In genomic region chr10:103818110-103818509, GRCh38 we compare ENCODE assay signal across 17 cellular contexts. TPM values are rescaled to one million over a fixed set of nuclear protein-coding genes. Genes with fewer than 3 reads are reported as not detected.
DNase-seq lines count a peak whose midpoint lies in the region; ATAC-seq, FAIRE-seq and TF ChIP-seq lines count a peak whose summit lies in the region.
"Had no signal": no experiment of that assay in that cellular context is flagged by ENCODE, and none has a peak within 500 bp of the region (broad histone marks: within the 10 kb centered on the region; RNA-seq: fewer than 3 reads in every experiment).

No MANE protein-coding gene starts in this region.

- CTCF ChIA-PET in A549 (lab: Yijun Ruan, JAX) (interaction anchor here (1.6 to 2.1 kb wide), 3 partner anchors 10 to 106 kb away, joined by 3 to 8 read pairs (median 4); partner anchors contain the start of gene SH3PXD2A), HEK293 (lab: Yijun Ruan, JAX) (no interaction called here)

- H3K36me3 Mint-ChIP-seq in neural progenitor cell: peaks cover 1% of the 10 kb centered on the region

- ATAC-seq in A549 (peak in 1 of 2 experiments; percentile 11; a peak in 1 of 6 replicates), GM19023 (IDR thresholded peaks at IDR 0.05; ENCODE audit: unreplicated experiment) (no peak), HG02623 (IDR thresholded peaks at IDR 0.05; ENCODE audit: unreplicated experiment) (no peak), HG02970 (IDR thresholded peaks at IDR 0.05; ENCODE audit: low FRiP score, unreplicated experiment) (no peak)

- TF ChIP-seq EP300 in A549 (IDR thresholded peaks at IDR 0.05): no peak

- no peaks in the 10 kb centered on the region for H3K9me3 ChIP-seq in A549
- no peaks in the 10 kb centered on the region for H3K9me3 ChIP-seq in HEK293 (ENCODE audit: control insufficient read depth, insufficient read depth, low read depth, low read length)
- H3K9me3 ChIP-seq in neural progenitor cell (ENCODE audit: low read depth): no peaks in the 10 kb centered on the region
- H3K9me3 ChIP-seq: SK-N-SH had no signal

- H3K9ac ChIP-seq in neural progenitor cell: no peak overlapping the region
- H3K9ac ChIP-seq: SK-N-SH had no signal

- H3K27me3 ChIP-seq in neural progenitor cell: no peaks in the 10 kb centered on the region

- H3K4me1 ChIP-seq in A549 (peaks cover 50% of the 10 kb centered on the region), HEK293 (ENCODE audit: control insufficient read depth, insufficient read depth, low read length) (peaks cover 4% of the 10 kb centered on the region; the same call in 1 of the 2 replicates), neural progenitor cell (peaks cover 36% of the 10 kb centered on the region)

- peak overlapping the region; percentile 31; the same call in 2 of the 3 replicates for H3K4me2 ChIP-seq in A549
- H3K4me2 ChIP-seq in neural progenitor cell: peak overlapping the region; percentile 47
- H3K4me2 ChIP-seq: SK-N-SH had no signal

- POLR2A ChIA-PET in A549 (lab: Yijun Ruan, JAX) (no interaction called here), HEK293 (lab: Yijun Ruan, JAX) (no interaction called here)

- H3K27ac ChIP-seq in A549 (peak overlapping the region; percentile 12 to 66; a peak in 4 of 6 replicates), HEK293 (ENCODE audit: extremely low read depth, low read depth, low read length) (no peak overlapping the region), epithelial cell of prostate (peak overlapping the region; percentile 5), neural progenitor cell (no peak overlapping the region)

- DNase-seq in A549 (ENCODE audit: low read depth in 1 of 2, low spot score in 1 of 2) (no peak), epithelial cell of prostate (ENCODE audit: low read depth, low spot score) (no peak), neural progenitor cell (ENCODE audit: low spot score) (no peak), activated T-cell treated with anti-CD3 and anti-CD28 coated beads for 4 hours (no peak)
- DNase-seq: Calu3; CD4-positive, alpha-beta T cell; NCI-H2029; NCI-H2171; NCI-H510A; NCI-H82; SK-N-SH had no signal

- H3K4me1 Mint-ChIP-seq in neural progenitor cell: peaks cover 60% of the 10 kb centered on the region
- H3K4me1 Mint-ChIP-seq: B cell had no signal

- H3K79me2 ChIP-seq in neural progenitor cell (ENCODE audit: low read depth): no peaks in the 10 kb centered on the region

- H3K4me3 ChIP-seq in A549 (no peak overlapping the region), HEK293 (ENCODE audit: low read depth, low read length) (no peak overlapping the region), neural progenitor cell (no peak overlapping the region)

- no peak overlapping the region for H2AFZ ChIP-seq in neural progenitor cell (replicated peaks)

- H3K36me3 ChIP-seq in HEK293 (ENCODE audit: control insufficient read depth in 2 of 2, insufficient read depth in 1 of 2, low read length in 2 of 2) (no peaks in the 10 kb centered on the region), neural progenitor cell (no peaks in the 10 kb centered on the region)

- H4K20me1 ChIP-seq in neural progenitor cell (ENCODE audit: low read depth): no peaks in the 10 kb centered on the region

- H3F3A ChIP-seq in neural progenitor cell (ENCODE audit: low read depth): peaks cover 4% of the 10 kb centered on the region

- no peak overlapping the region for H3K4me3 Mint-ChIP-seq in neural progenitor cell
- H3K4me3 Mint-ChIP-seq: B cell; CD4-positive, alpha-beta T cell had no signal

- H3K27me3 Mint-ChIP-seq in neural progenitor cell (ENCODE audit: insufficient read depth, low read depth): peaks cover 11% of the 10 kb centered on the region

- no peak for FAIRE-seq in A549 (lab: Jason Lieb, UNC)
- FAIRE-seq: H54 had no signal

- H3K27ac Mint-ChIP-seq in neural progenitor cell: peak overlapping the region; percentile 51
- H3K27ac Mint-ChIP-seq: B cell; CD4-positive, alpha-beta T cell had no signal

- no peak for TF ChIP-seq POLR2A in A549 (IDR thresholded peaks at IDR 0.05; ENCODE audit: low read length)

- TF ChIP-seq RAD21 in A549 (conservative IDR thresholded peaks at IDR 0.05 in 1 of 2, IDR thresholded peaks at IDR 0.05 in 1 of 2): no peak

- WGBS in A549 (ENCODE audit: missing lambda C conversion rate): 73% methylated on average over 3 of the region's 3 CpGs

- TF ChIP-seq CTCF in A549 (IDR thresholded peaks at IDR 0.05) (no peak), HEK293 (tag by site-specific recombination; IDR thresholded peaks at IDR 0.05) (no peak), neural progenitor cell (IDR thresholded peaks at IDR 0.05) (no peak)

- H3K9me3 Mint-ChIP-seq in neural progenitor cell: no peaks in the 10 kb centered on the region
- H3K9me3 Mint-ChIP-seq: CD4-positive, alpha-beta T cell had no signal

TF ChIP-seq in A549, 52 proteins besides CTCF, POLR2A, EP300 and RAD21:
- no peak for TF ChIP-seq BHLHE40 (IDR thresholded peaks at IDR 0.05; ENCODE audit: low read depth, low read length)
- no peak for TF ChIP-seq SREBF2 (IDR thresholded peaks at IDR 0.05)
- TF ChIP-seq HOXB13 (CRISPR knock-in tag; IDR thresholded peaks at IDR 0.05; ENCODE audit: low read depth): no peak
- no peak for TF ChIP-seq MAZ (IDR thresholded peaks at IDR 0.05; ENCODE audit: borderline replicate concordance, low read depth, low read length)
- TF ChIP-seq FOXS1 (CRISPR knock-in tag; IDR thresholded peaks at IDR 0.05): no peak
- TF ChIP-seq HOXB5 (CRISPR knock-in tag; IDR thresholded peaks at IDR 0.05): no peak

TF ChIP-seq in HEK293, 187 proteins besides CTCF, POLR2A, EP300 and RAD21 (continues in another document):
- TF ChIP-seq OSR2 (tag by site-specific recombination; IDR thresholded peaks at IDR 0.05) (no peak), ZNF280C (tag by site-specific recombination; IDR thresholded peaks at IDR 0.05) (no peak), KLF10 (tag by site-specific recombination; IDR thresholded peaks at IDR 0.05) (no peak), GLIS2 (tag by site-specific recombination; IDR thresholded peaks at IDR 0.05) (no peak), ZFHX2 (tag by site-specific recombination; conservative IDR thresholded peaks at IDR 0.05) (peak; percentile 68), ZNF274 (IDR thresholded peaks at IDR 0.05; ENCODE audit: low read length) (no peak), ZNF274 (tag by site-specific recombination; IDR thresholded peaks at IDR 0.05; ENCODE audit: borderline replicate concordance) (no peak), EGR2 (tag by site-specific recombination; IDR thresholded peaks at IDR 0.05; ENCODE audit: low read depth) (peak; percentile 55), ZNF18 (tag by site-specific recombination; IDR thresholded peaks at IDR 0.05) (no peak), BCL11A (tag by site-specific recombination; IDR thresholded peaks at IDR 0.05; ENCODE audit: low read depth) (no peak), ZNF76 (tag by site-specific recombination; IDR thresholded peaks at IDR 0.05; ENCODE audit: borderline replicate concordance, low read depth) (no peak), ZFP69B (tag by site-specific recombination; IDR thresholded peaks at IDR 0.05) (no peak), ZIC2 (tag by site-specific recombination; IDR thresholded peaks at IDR 0.05) (peak; percentile 84), ZNF529 (tag by site-specific recombination; IDR thresholded peaks at IDR 0.05; ENCODE audit: insufficient replicate concordance) (no peak), ZNF449 (tag by site-specific recombination; IDR thresholded peaks at IDR 0.05) (no peak)

RNA-seq across cellular contexts. Expression of gene SH3PXD2A, which starts 37.3 kb away (rescaled TPM):
- 3.9 and 6.2 TPM in 2 replicates for polyA plus RNA-seq in A549 (2011; rRNA removed)
- polyA plus RNA-seq in A549 (2012; cell fraction: cytosol; rRNA removed): 0.82 and 1.1 TPM in 2 replicates
- polyA plus RNA-seq in A549 (2012; cell fraction: nucleus; rRNA removed): 2.2 and 2.7 TPM in 2 replicates
- polyA plus RNA-seq in A549 (2017; fragmentation: RNase III; extraction: RNeasy Plus Mini Kit Qiagen cat#74134 plus additional on column Dnase treatment): 1.4 to 2.4 TPM (median 1.7 TPM) in 3 replicates
- 7.4 and 7.6 TPM in 2 replicates for polyA minus RNA-seq in A549 (2011; rRNA and poly(A)+ RNA removed)
- total RNA-seq in neural progenitor cell (ENCODE audit: low replicate concordance): 2.3 and 4.7 TPM in 2 replicates

Comparison
In these comparisons a context has a peak if more than half of its experiments do, and no peak if none do; other contexts are left out.
1. H3K27ac ChIP-seq: peak in A549 (2 of 2) and epithelial cell of prostate (single experiment); none in HEK293 (single experiment) and neural progenitor cell (single experiment).